15 cellular contexts compared by ENCODE assay signal in the genomic region with DNA sequence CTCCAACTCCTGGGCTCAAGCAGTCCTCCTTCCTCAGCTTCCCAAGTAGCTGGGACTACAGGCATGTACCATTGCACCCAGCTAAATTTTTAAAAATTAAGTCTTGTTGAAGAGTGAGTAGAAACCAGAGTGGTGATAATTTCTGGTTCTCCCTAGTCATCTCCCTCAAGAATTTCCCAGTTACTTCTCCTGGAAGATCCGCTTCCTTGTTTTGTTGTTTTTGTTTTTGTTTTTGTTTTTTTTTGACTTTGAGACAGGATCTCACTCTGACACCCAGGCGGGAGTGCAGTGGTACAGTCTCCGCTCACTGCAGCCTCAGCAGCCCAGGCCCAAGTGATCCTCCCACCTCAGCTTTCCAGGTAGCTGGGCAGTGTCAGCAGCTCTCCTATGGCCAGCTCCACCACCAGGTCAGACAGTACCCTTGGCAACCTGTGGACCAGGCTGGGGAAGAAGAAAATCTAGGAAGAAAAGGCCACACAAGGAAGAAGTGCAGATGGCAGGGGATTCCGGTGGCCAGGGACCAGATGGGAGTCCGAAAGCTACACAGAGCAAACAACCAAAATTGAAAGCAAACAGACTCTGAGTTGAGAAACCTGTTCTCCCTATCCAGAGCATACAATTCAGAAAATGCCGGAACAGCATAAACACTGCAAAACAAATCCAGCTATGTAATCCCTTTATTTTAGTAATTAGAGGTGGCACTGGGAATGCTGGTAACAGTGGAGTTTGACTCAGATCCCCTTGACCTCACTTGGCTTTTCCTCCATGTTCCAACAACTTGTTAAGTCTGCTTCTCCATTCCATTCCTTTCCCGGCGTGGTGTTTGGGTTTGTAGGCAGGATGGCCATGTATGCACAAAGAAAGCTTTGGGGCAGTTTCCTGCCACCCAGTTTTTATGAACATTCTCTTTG.
A peak's percentile ranks its signal among the peaks of the same experiment; 100 is the strongest.
DNase-seq lines count a peak whose midpoint lies in the region; ATAC-seq and TF ChIP-seq lines count a peak whose summit lies in the region.
"Had no signal": no experiment of that assay in that cellular context is flagged by ENCODE, and none has a peak within 500 bp of the region (broad histone marks: within the 10 kb centered on the region; RNA-seq: fewer than 3 reads in every experiment).

No MANE protein-coding gene starts in this region.

- H3F3A ChIP-seq in GM23248 (ENCODE audit: insufficient read depth) = no peaks in the 10 kb centered on the region

- DNase-seq in G401 (ENCODE audit: low spot score) = peak; percentile 54
- peak; percentile 37 for DNase-seq in NCI-H774 (lab: John Stamatoyannopoulos, UW)
- no peak for DNase-seq in left lung
- DNase-seq in thoracic aorta (ENCODE audit: low spot score) = no peak
- no peak for DNase-seq in omental fat pad (ENCODE audit: low spot score)
- no peak for DNase-seq in MG63
- no peak for DNase-seq in GM23248
- DNase-seq: activated CD8-positive, alpha-beta memory T cell treated with anti-CD3 and anti-CD28 coated beads for 24 hours; cortex of kidney; natural killer cell; NCI-H1436 treated with DMSO at 0.1 percent for 48 hours; stimulated activated CD4-positive, alpha-beta T cell treated with anti-CD3 and anti-CD28 coated beads, Interleukin-4, amount 100 ng/mL, for 1 hour; WERI-Rb-1 had no signal

- no peak overlapping the region for H2AFZ ChIP-seq in GM23248

- TF ChIP-seq CTCF in left lung (IDR thresholded peaks at IDR 0.05) (no peak), thoracic aorta (IDR thresholded peaks at IDR 0.05) (no peak), omental fat pad (IDR thresholded peaks at IDR 0.05) (no peak)

- intact Hi-C loops in left lung (cut with DNase I) = no loop called here

- H3K4me3 ChIP-seq in left lung = no peak overlapping the region
- H3K4me3 ChIP-seq in thoracic aorta = no peak overlapping the region
- no peak overlapping the region for H3K4me3 ChIP-seq in MG63
- H3K4me3 ChIP-seq in GM23248 = no peak overlapping the region

- H3K27me3 ChIP-seq in left lung (no peaks in the 10 kb centered on the region), thoracic aorta (replicated peaks; ENCODE audit: insufficient read depth) (no peaks in the 10 kb centered on the region), MG63 (no peaks in the 10 kb centered on the region), GM23248 (replicated peaks; ENCODE audit: insufficient read depth) (no peaks in the 10 kb centered on the region)

- H3K4me1 ChIP-seq in left lung (peaks cover 11% of the 10 kb centered on the region in 2 donors), thoracic aorta (ENCODE audit: control insufficient read depth in 1 of 2, low read depth in 2 of 2) (peaks cover 36 to 95% of the 10 kb centered on the region in 2 donors), GM23248 (ENCODE audit: insufficient read depth) (no peaks in the 10 kb centered on the region)

- H3K36me3 ChIP-seq in left lung = no peaks in the 10 kb centered on the region
- H3K36me3 ChIP-seq in thoracic aorta = no peaks in the 10 kb centered on the region
- H3K36me3 ChIP-seq in MG63 = no peaks in the 10 kb centered on the region
- H3K36me3 ChIP-seq in GM23248 (ENCODE audit: low read depth) = no peaks in the 10 kb centered on the region
- H3K36me3 ChIP-seq: WERI-Rb-1 had no signal

- 69% methylated on average over 8 of the region's 8 CpGs for WGBS in GM23248 (ENCODE audit: low coverage in 1 of 2, low lambda C conversion rate in 2 of 2, missing lambda C conversion rate in 2 of 2), 2 experiments

- in situ Hi-C loops in G401 (cut with HindIII; ENCODE audit: low sequenced_read_pairs) (no loop called here), GM23248 (cut with MboI) (no loop called here)

- H3K27ac ChIP-seq in left lung = peak overlapping the region; percentile 1 to 42
- H3K27ac ChIP-seq in thoracic aorta = peak overlapping the region; percentile 87 to 98
- H3K27ac ChIP-seq in GM23248 = no peak overlapping the region
- H3K27ac ChIP-seq: HL-60, WERI-Rb-1 had no signal

- H4K20me1 ChIP-seq in GM23248 (ENCODE audit: insufficient read depth) = no peaks in the 10 kb centered on the region

- no peaks in the 10 kb centered on the region for H3K9me2 ChIP-seq in GM23248 (ENCODE audit: insufficient read depth)

- H3K9me3 ChIP-seq in left lung (no peaks in the 10 kb centered on the region), thoracic aorta (no peaks in the 10 kb centered on the region), MG63 (no peaks in the 10 kb centered on the region), GM23248 (ENCODE audit: low read depth) (no peaks in the 10 kb centered on the region)

- no peak overlapping the region for H3K4me2 ChIP-seq in GM23248 (ENCODE audit: unreplicated experiment)

- no peak overlapping the region for H3K9ac ChIP-seq in GM23248

- ATAC-seq in left lung (peak; percentile 80), thoracic aorta (ENCODE audit: insufficient number of reproducible peaks, low FRiP score, low read depth) (peak; percentile 57), omental fat pad (ENCODE audit: low FRiP score) (no peak)
- ATAC-seq: natural killer cell, sciatic nerve had no signal

- no peaks in the 10 kb centered on the region for H3K79me2 ChIP-seq in GM23248 (ENCODE audit: insufficient read depth)

Comparison
In these comparisons a context has a peak if more than half of its experiments do, and no peak if none do; other contexts are left out.
1. DNase-seq: peak in G401 (single experiment) and NCI-H774 (single experiment); none in left lung (0 of 2), thoracic aorta (single experiment), omental fat pad (single experiment), MG63 (single experiment) and GM23248 (single experiment).